20 cellular contexts compared by ENCODE assay signal in genomic region chrY:8994001-8994400, GRCh38.
DNase-seq lines count a peak whose midpoint lies in the region; ATAC-seq and TF ChIP-seq lines count a peak whose summit lies in the region.
"Had no signal": no experiment of that assay in that cellular context is flagged by ENCODE, and none has a peak within 500 bp of the region (broad histone marks: within the 10 kb centered on the region; RNA-seq: fewer than 3 reads in every experiment).

No MANE protein-coding gene starts in this region.

- H3K9me3 Mint-ChIP-seq in Caco-2 (ENCODE audit: unreplicated experiment), result no peaks in the 10 kb centered on the region
- H3K9me3 Mint-ChIP-seq: IgD-negative memory B cell had no signal

- H3K4me1 Mint-ChIP-seq in Caco-2 (ENCODE audit: low read depth, unreplicated experiment), result no peaks in the 10 kb centered on the region
- H3K4me1 Mint-ChIP-seq: CD14-positive monocyte, GM23338, IgD-negative memory B cell had no signal

- H3K4me1 ChIP-seq in right cardiac atrium (ENCODE audit: control insufficient read depth, insufficient read depth, low read length) (no peaks in the 10 kb centered on the region), gastrocnemius medialis (no peaks in the 10 kb centered on the region), Caco-2 (no peaks in the 10 kb centered on the region), PC-9 (replicated peaks; ENCODE audit: insufficient read depth) (no peaks in the 10 kb centered on the region)

- no peak overlapping the region for H3K4me3 ChIP-seq in AG10803 (ENCODE audit: low read length)
- H3K4me3 ChIP-seq in right cardiac atrium (ENCODE audit: low read length), result no peak overlapping the region
- no peak overlapping the region for H3K4me3 ChIP-seq in gastrocnemius medialis
- H3K4me3 ChIP-seq in Caco-2 (ENCODE audit: low read depth, low read length), result no peak overlapping the region
- H3K4me3 ChIP-seq in PC-9, result no peak overlapping the region
- H3K4me3 ChIP-seq: GM23338 had no signal

- DNase-seq in AG10803 (ENCODE audit: low read depth) (peak; percentile 70), LHCN-M2 (ENCODE audit: low read depth) (peak; percentile 3), right cardiac atrium (peak in 1 of 3 donors; percentile 77), gastrocnemius medialis (peak; percentile 26 to 60), Caco-2 (no peak), PC-9 (no peak), NOMO-1 (lab: John Stamatoyannopoulos, UW; ENCODE audit: unreplicated experiment in 2 of 2) (no peak)
- DNase-seq: COR-L47, DMS53, MV-4-11, NCI-H1436, NCI-H2081, NCI-H226, NCI-H748 treated with DMSO at 0.1 percent for 48 hours, SHP77 treated with DMSO at 0.1 percent for 48 hours had no signal

- intact Hi-C loops in right cardiac atrium (cut with DNase I) (no loop called here), gastrocnemius medialis (cut with DNase I; ENCODE audit: low total_unique reads) (no loop called here), Caco-2 (cut with micrococcal nuclease; ENCODE audit: unreplicated experiment) (no loop called here), PC-9 (cut with micrococcal nuclease; ENCODE audit: unreplicated experiment) (no loop called here)

- POLR2A ChIA-PET in Caco-2 (lab: Charles Lee), result no interaction called here
- POLR2A ChIA-PET in PC-9 (lab: Charles Lee; ENCODE audit: unreplicated experiment), result no interaction called here

- H3K27me3 ChIP-seq in right cardiac atrium (ENCODE audit: control insufficient read depth, insufficient read depth) (no peaks in the 10 kb centered on the region), gastrocnemius medialis (no peaks in the 10 kb centered on the region), Caco-2 (replicated peaks; ENCODE audit: control insufficient read depth, insufficient read depth, low read length) (no peaks in the 10 kb centered on the region), PC-9 (ENCODE audit: insufficient read depth, low read depth) (no peaks in the 10 kb centered on the region)

- TF ChIP-seq CTCF in AG10803 (conservative IDR thresholded peaks at IDR 0.05; ENCODE audit: low read length) (no peak), gastrocnemius medialis (IDR thresholded peaks at IDR 0.05 in 4 of 5, conservative IDR thresholded peaks at IDR 0.05 in 1 of 5) (no peak), Caco-2 (IDR thresholded peaks at IDR 0.05; ENCODE audit: insufficient read depth in 1 of 2, low read depth in 1 of 2, low read length in 1 of 2, severe bottlenecking in 1 of 2, unreplicated experiment in 1 of 2) (no peak), PC-9 (conservative IDR thresholded peaks at IDR 0.05) (no peak)

- ATAC-seq in right cardiac atrium, result peak in 1 of 2 donors; percentile 91
- peak; percentile 87 to 95 for ATAC-seq in gastrocnemius medialis
- ATAC-seq in GM21737 (IDR thresholded peaks at IDR 0.05; ENCODE audit: unreplicated experiment), result no peak
- ATAC-seq: GM23338, Panc1 had no signal

- in situ Hi-C loops in gastrocnemius medialis (cut with MboI; ENCODE audit: low sequenced_read_pairs in 4 of 4), result no loop called here

- H3K9me3 ChIP-seq in right cardiac atrium (ENCODE audit: control insufficient read depth, low read length), result no peaks in the 10 kb centered on the region
- H3K9me3 ChIP-seq in gastrocnemius medialis, result no peaks in the 10 kb centered on the region
- no peaks in the 10 kb centered on the region for H3K9me3 ChIP-seq in Caco-2
- no peaks in the 10 kb centered on the region for H3K9me3 ChIP-seq in PC-9 (ENCODE audit: insufficient read depth, low read depth)

- H3K9me2 ChIP-seq in PC-9 (ENCODE audit: insufficient read depth), result no peaks in the 10 kb centered on the region

- no peaks in the 10 kb centered on the region for H3K79me2 ChIP-seq in PC-9 (ENCODE audit: low read depth)

- BruUV-seq in Caco-2 (replicated peaks; lab: Mats Ljungman, UMichigan) (no TSS peak), PC-9 (replicated peaks; lab: Mats Ljungman, UMichigan) (no TSS peak)

- no peaks in the 10 kb centered on the region for H3K36me3 ChIP-seq in gastrocnemius medialis
- no peaks in the 10 kb centered on the region for H3K36me3 ChIP-seq in Caco-2 (ENCODE audit: control insufficient read depth, insufficient read depth, low read length)
- H3K36me3 ChIP-seq in PC-9 (ENCODE audit: low read depth), result no peaks in the 10 kb centered on the region

- WGBS in right cardiac atrium, result 43% methylated on average over 2 of the region's 2 CpGs

- H3K27ac ChIP-seq in right cardiac atrium (ENCODE audit: low read length), result peak overlapping the region; percentile 68
- no peak overlapping the region for H3K27ac ChIP-seq in gastrocnemius medialis
- H3K27ac ChIP-seq in PC-9, result no peak overlapping the region

- no peak for TF ChIP-seq POLR2A in gastrocnemius medialis (IDR thresholded peaks at IDR 0.05)

- no peak overlapping the region for H2AFZ ChIP-seq in PC-9
- H2AFZ ChIP-seq: GM23338 had no signal

- H3F3A ChIP-seq in PC-9 (ENCODE audit: insufficient read depth, low read depth), result no peaks in the 10 kb centered on the region

- H3K27ac Mint-ChIP-seq in Caco-2 (ENCODE audit: unreplicated experiment), result no peak overlapping the region
- H3K27ac Mint-ChIP-seq: CD14-positive monocyte, GM23338, IgD-negative memory B cell had no signal

- H3K27me3 Mint-ChIP-seq in Caco-2 (ENCODE audit: insufficient read depth, unreplicated experiment), result no peaks in the 10 kb centered on the region
- H3K27me3 Mint-ChIP-seq: IgD-negative memory B cell had no signal

- no peaks in the 10 kb centered on the region for H3K36me3 Mint-ChIP-seq in Caco-2 (ENCODE audit: insufficient read depth, unreplicated experiment)
- H3K36me3 Mint-ChIP-seq: CD14-positive monocyte, IgD-negative memory B cell had no signal

- CTCF ChIA-PET in Caco-2 (lab: Charles Lee) (no interaction called here), PC-9 (lab: Charles Lee) (no interaction called here)

- H3K4me2 ChIP-seq in PC-9, result no peak overlapping the region
- H3K4me2 ChIP-seq: GM23338 had no signal

- H3K4me3 Mint-ChIP-seq in Caco-2 (ENCODE audit: unreplicated experiment), result no peak overlapping the region
- H3K4me3 Mint-ChIP-seq: CD14-positive monocyte, GM23338, IgD-negative memory B cell had no signal

- no peaks in the 10 kb centered on the region for H4K20me1 ChIP-seq in PC-9 (ENCODE audit: insufficient read depth)

Comparison
In these comparisons a context has a peak if more than half of its experiments do, and no peak if none do; other contexts are left out.
1. DNase-seq: peak in AG10803 (single experiment), LHCN-M2 (single experiment) and gastrocnemius medialis (2 of 2); none in Caco-2 (0 of 2), PC-9 (0 of 2) and NOMO-1 (0 of 2).